8 cellular contexts compared by ENCODE assay signal in the genomic region with DNA sequence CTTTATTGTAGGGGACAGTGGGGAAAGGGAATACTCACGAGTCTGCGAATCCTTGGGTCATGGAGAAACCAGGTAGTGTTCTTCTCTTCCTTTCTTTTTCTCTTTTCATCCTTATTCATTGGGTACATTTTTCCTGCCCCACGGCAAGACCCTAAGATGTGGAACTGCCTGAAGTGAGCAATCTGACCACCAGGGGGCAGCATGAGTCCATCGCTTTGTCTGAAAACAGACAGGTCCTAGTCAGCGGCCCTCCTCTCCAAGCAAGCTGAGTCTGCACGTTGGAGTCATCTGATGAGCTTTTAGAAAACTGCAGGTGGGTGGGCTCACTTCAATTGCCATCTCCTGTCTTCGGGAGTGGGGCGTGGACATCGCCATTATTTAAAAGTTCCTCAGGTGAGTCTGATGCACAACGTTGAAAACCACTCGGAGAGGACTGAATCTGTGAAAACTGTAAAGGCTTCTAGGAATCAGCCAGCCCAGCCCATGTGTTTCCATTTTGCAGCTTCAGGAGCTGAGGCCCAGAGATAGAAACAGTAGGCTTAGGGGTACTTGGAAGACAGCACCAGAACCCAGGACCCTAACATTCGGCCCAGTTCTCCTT.
DNase-seq lines count a peak whose midpoint lies in the region; ATAC-seq and TF ChIP-seq lines count a peak whose summit lies in the region.

No MANE protein-coding gene starts in this region.

- POLR2A ChIA-PET in GM10248 (lab: Yijun Ruan, JAX), result no interaction called here

- no peak overlapping the region for H3K4me3 Mint-ChIP-seq in central memory CD8-positive, alpha-beta T cell

- no peak overlapping the region for H3K27ac Mint-ChIP-seq in central memory CD8-positive, alpha-beta T cell (ENCODE audit: low read depth)

- H3K27me3 Mint-ChIP-seq in central memory CD8-positive, alpha-beta T cell, result peaks cover 37% of the 10 kb centered on the region

- H3K4me1 Mint-ChIP-seq in central memory CD8-positive, alpha-beta T cell, result no peaks in the 10 kb centered on the region

- peak; percentile 96 for TF ChIP-seq CTCF in GM10248 (IDR thresholded peaks at IDR 0.05; ENCODE audit: control extremely low read depth, extremely low read depth, low read depth, missing control alignments)

- CTCF ChIA-PET in GM10248 (lab: Yijun Ruan, JAX), result interaction anchor here (0.6 to 8.1 kb wide), 34 partner anchors 8 to 553 kb away, joined by 3 to 190 read pairs (median 4); no protein-coding TSS in a partner anchor

- ATAC-seq in HG03095 (IDR thresholded peaks at IDR 0.05; ENCODE audit: unreplicated experiment) (peak; percentile 74), GM21447 (IDR thresholded peaks at IDR 0.05; ENCODE audit: unreplicated experiment) (no peak)
- peak; percentile 82 to 88 for ATAC-seq in activated CD4-positive, CD25-positive, alpha-beta regulatory T cell treated with anti-CD3 and anti-CD28 coated beads, Interleukin-2, amount 50 U/mL, for 24 hours
- peak; percentile 81 for ATAC-seq in central memory CD8-positive, alpha-beta T cell (replicated peaks; ENCODE audit: extremely low read depth, poor library complexity, severe bottlenecking)

- H3K9me3 Mint-ChIP-seq in central memory CD8-positive, alpha-beta T cell, result no peaks in the 10 kb centered on the region

- DNase-seq in GM10248 (ENCODE audit: extremely low spot score) (peak; percentile 76), NCI-H446 (lab: John Stamatoyannopoulos, UW) (peak; percentile 85 to 92), kidney tubule cell (ENCODE audit: low spot score) (peak; percentile 79)
- peak; percentile 69 to 87 for DNase-seq in central memory CD8-positive, alpha-beta T cell (ENCODE audit: low spot score in 2 of 2)
- peak; percentile 79 for DNase-seq in stimulated activated CD4-positive, alpha-beta T cell treated with anti-CD3 and anti-CD28 coated beads, Interleukin-2, amount 100 ng/mL, for 4 hours (ENCODE audit: low read depth)

- H3K36me3 Mint-ChIP-seq in central memory CD8-positive, alpha-beta T cell (ENCODE audit: insufficient read depth), result no peaks in the 10 kb centered on the region
